15 cellular contexts compared by ENCODE assay signal in genomic region chr5:16179936-16180788, GRCh38. TPM values are rescaled to one million over a fixed set of nuclear protein-coding genes. Genes with fewer than 3 reads are reported as not detected.
DNase-seq lines count a peak whose midpoint lies in the region; ATAC-seq and TF ChIP-seq lines count a peak whose summit lies in the region.
"Had no signal": no experiment of that assay in that cellular context is flagged by ENCODE, and none has a peak within 500 bp of the region (broad histone marks: within the 10 kb centered on the region; RNA-seq: fewer than 3 reads in every experiment).

No MANE protein-coding gene starts in this region.

- in situ Hi-C loops in G401 (cut with HindIII; ENCODE audit: low sequenced_read_pairs): no loop called here

- H3K4me1 ChIP-seq in right cardiac atrium (ENCODE audit: control insufficient read depth, insufficient read depth, low read length): no peaks in the 10 kb centered on the region
- H3K4me1 ChIP-seq in parathyroid adenoma: no peaks in the 10 kb centered on the region
- peaks cover 0 to 10% (median 0%) of the 10 kb centered on the region in 4 donors for H3K4me1 ChIP-seq in tibial nerve

- WGBS in right cardiac atrium: 2% methylated on average over 63 of the region's 63 CpGs
- WGBS in tibial nerve, 2 donors: 3 to 4% methylated on average over 43 to 50 of the region's 63 CpGs

- TF ChIP-seq POLR2A in tibial nerve (IDR thresholded peaks at IDR 0.05): no peak

- H3K9me3 ChIP-seq in right cardiac atrium (ENCODE audit: control insufficient read depth, low read length) (no peaks in the 10 kb centered on the region), parathyroid adenoma (ENCODE audit: control insufficient read depth, low read length) (no peaks in the 10 kb centered on the region), tibial nerve (no peaks in the 10 kb centered on the region)

- no peak overlapping the region for H3K9ac ChIP-seq in parathyroid adenoma

- no peak for TF ChIP-seq CTCF in parathyroid adenoma (IDR thresholded peaks at IDR 0.05)
- TF ChIP-seq CTCF in tibial nerve (IDR thresholded peaks at IDR 0.05): no peak

- no peak overlapping the region for H3K4me2 ChIP-seq in parathyroid adenoma (ENCODE audit: low read length)

- no peak overlapping the region for H3K27ac ChIP-seq in right cardiac atrium (ENCODE audit: low read length)
- no peak overlapping the region for H3K27ac ChIP-seq in parathyroid adenoma
- H3K27ac ChIP-seq in tibial nerve: no peak overlapping the region

- H3K36me3 ChIP-seq in parathyroid adenoma (ENCODE audit: control insufficient read depth, insufficient read depth, low read length) (no peaks in the 10 kb centered on the region), tibial nerve (no peaks in the 10 kb centered on the region)

- intact Hi-C loops in right cardiac atrium (cut with DNase I): no loop called here

- no peaks in the 10 kb centered on the region for H3K79me2 ChIP-seq in parathyroid adenoma

- ATAC-seq in right cardiac atrium: no peak
- ATAC-seq: left lobe of liver had no signal

- H3K27me3 ChIP-seq in right cardiac atrium (ENCODE audit: control insufficient read depth, insufficient read depth) (no peaks in the 10 kb centered on the region), parathyroid adenoma (ENCODE audit: control insufficient read depth, insufficient read depth, low read length) (no peaks in the 10 kb centered on the region), tibial nerve (peaks cover 0 to 51% of the 10 kb centered on the region in 2 donors)

- TF ChIP-seq EP300 in tibial nerve (IDR thresholded peaks at IDR 0.05): no peak

- peak overlapping the region; percentile 51 for H3K4me3 ChIP-seq in right cardiac atrium (ENCODE audit: low read length)
- no peak overlapping the region for H3K4me3 ChIP-seq in parathyroid adenoma (ENCODE audit: low read depth, low read length)
- no peak overlapping the region for H3K4me3 ChIP-seq in tibial nerve

- peak overlapping the region; percentile 54 for H2AFZ ChIP-seq in parathyroid adenoma

- peak; percentile 5 for DNase-seq in G401 (ENCODE audit: low spot score)
- peak; percentile 80 for DNase-seq in NCI-H748 (lab: John Stamatoyannopoulos, UW; ENCODE audit: unreplicated experiment)
- DNase-seq in right cardiac atrium: peak in 1 of 3 donors; percentile 13
- no peak for DNase-seq in 8988T
- DNase-seq in globus pallidus (ENCODE audit: low spot score): no peak
- no peak for DNase-seq in tibial nerve (ENCODE audit: low spot score in 2 of 2)
- DNase-seq in cerebellum (ENCODE audit: low spot score): no peak
- DNase-seq: activated CD4-positive, alpha-beta T cell treated with anti-CD3 and anti-CD28 coated beads, Interleukin-2, amount 10 ng/mL, durations not matched to agents 7 days and 5 days; CD4-positive, alpha-beta T cell; NCI-H1694; stimulated activated CD4-positive, alpha-beta T cell treated with anti-CD3 and anti-CD28 coated beads, Interleukin-2, amount 100 ng/mL, for 48 hours had no signal

RNA-seq across cellular contexts. Expression of gene MARCHF11, which starts 0.6 kb away (rescaled TPM):
- total RNA-seq in G401 (2014; rRNA removed; shearing (Covaris generic)): not detected in 2 replicates
- total RNA-seq in right cardiac atrium (1 to 10 TPM; 1.3 to 3.2 (median 2.2) TPM), tibial nerve (not detected), cerebellum (1.6 TPM)
- 2.7 TPM for polyA plus RNA-seq in right cardiac atrium
- total RNA-seq: activated CD4-positive, alpha-beta T cell treated with anti-CD3 and anti-CD28 coated beads, Interleukin-2, amount 10 ng/mL, durations not matched to agents 7 days and 5 days; CD4-positive, alpha-beta T cell; HT1080; left lobe of liver; omental fat pad had no signal

Comparison
In these comparisons a context has a peak if more than half of its experiments do, and no peak if none do; other contexts are left out.
1. DNase-seq: peak in G401 (single experiment) and NCI-H748 (single experiment); none in 8988T (single experiment), globus pallidus (single experiment), tibial nerve (0 of 2) and cerebellum (single experiment).